In the genomic region with DNA sequence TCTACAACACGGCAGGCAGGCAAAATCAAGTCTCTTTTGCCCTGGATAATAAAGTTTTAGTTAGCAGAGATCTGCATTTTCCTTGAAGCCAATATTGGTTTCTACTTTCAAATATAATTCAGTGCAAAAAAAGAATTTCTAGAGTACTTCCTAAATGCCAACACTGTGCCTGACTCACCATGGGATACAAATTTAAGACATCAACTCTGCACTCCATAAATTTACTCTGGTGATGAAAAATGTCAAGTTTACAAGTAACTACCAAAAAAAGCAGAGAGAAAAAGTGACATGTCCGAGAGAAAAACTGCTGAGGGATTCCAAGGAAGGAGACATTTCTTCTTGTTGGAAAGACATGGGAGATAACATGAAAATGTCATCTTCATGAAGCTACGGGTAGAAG, we compare ENCODE assay signal across 15 cellular contexts.
DNase-seq lines count a peak whose midpoint lies in the region; ATAC-seq, FAIRE-seq and TF ChIP-seq lines count a peak whose summit lies in the region.
"Had no signal": no experiment of that assay in that cellular context is flagged by ENCODE, and none has a peak within 500 bp of the region (broad histone marks: within the 10 kb centered on the region; RNA-seq: fewer than 3 reads in every experiment).

No MANE protein-coding gene starts in this region.

- CTCF ChIA-PET in A673 (lab: Charles Lee) = no interaction called here

- H3K4me1 Mint-ChIP-seq in T-helper 2 cell treated with Interferon-gamma antibody and Interleukin-4, amounts not matched to agents 5 μg/mL and 100 μg/mL, for 36 hours (ENCODE audit: low read depth) = peaks cover 32% of the 10 kb centered on the region
- H3K4me1 Mint-ChIP-seq in activated naive CD8-positive, alpha-beta T cell treated with anti-CD3 and anti-CD28 coated beads for 36 hours = peaks cover 48% of the 10 kb centered on the region
- H3K4me1 Mint-ChIP-seq in nephron progenitor cell = no peaks in the 10 kb centered on the region

- ATAC-seq in GM21367 (IDR thresholded peaks at IDR 0.05; ENCODE audit: unreplicated experiment) = no peak

- TF ChIP-seq CTCF in nephron progenitor cell (IDR thresholded peaks at IDR 0.05) = no peak
- TF ChIP-seq CTCF in A673 (conservative IDR thresholded peaks at IDR 0.05; ENCODE audit: low read depth, low read length) = no peak

- H3K9me3 ChIP-seq in A673 (ENCODE audit: low read depth, low read length, poor library complexity, severe bottlenecking) = no peaks in the 10 kb centered on the region
- H3K9me3 ChIP-seq: breast epithelium, SJCRH30, thyroid gland had no signal

- no peak overlapping the region for H3K4me3 ChIP-seq in A673 (ENCODE audit: low read depth, low read length, poor library complexity, severe bottlenecking)
- H3K4me3 ChIP-seq: breast epithelium, SJCRH30, thyroid gland had no signal

- H3K27ac ChIP-seq in A673 (ENCODE audit: low read depth, low read length, poor library complexity, severe bottlenecking) = no peak overlapping the region
- H3K27ac ChIP-seq: breast epithelium, SJCRH30 had no signal

- no peaks in the 10 kb centered on the region for H3K27me3 ChIP-seq in A673 (replicated peaks; ENCODE audit: insufficient read depth, low read depth, low read length, poor library complexity)
- H3K27me3 ChIP-seq: breast epithelium, SJCRH30, thyroid gland had no signal

- H3K4me1 ChIP-seq in A673 (ENCODE audit: insufficient read depth, low read length, poor library complexity, severe bottlenecking) = peaks cover 13% of the 10 kb centered on the region
- H3K4me1 ChIP-seq: breast epithelium, SJCRH30, thyroid gland had no signal

- BruUV-seq in A673 (replicated peaks; lab: Mats Ljungman, UMichigan) = no TSS peak

- H3K36me3 Mint-ChIP-seq in T-helper 2 cell treated with Interferon-gamma antibody and Interleukin-4, amounts not matched to agents 5 μg/mL and 100 μg/mL, for 36 hours (ENCODE audit: low read depth) = peaks cover 32% of the 10 kb centered on the region
- H3K36me3 Mint-ChIP-seq in activated naive CD8-positive, alpha-beta T cell treated with anti-CD3 and anti-CD28 coated beads for 36 hours = peaks cover 38% of the 10 kb centered on the region
- peaks cover 16% of the 10 kb centered on the region for H3K36me3 Mint-ChIP-seq in nephron progenitor cell (ENCODE audit: low read depth)

- peak; percentile 36 for FAIRE-seq in H54 (lab: Jason Lieb, UNC)

- peaks cover under 1% of the 10 kb centered on the region for H3K36me3 ChIP-seq in A673 (ENCODE audit: insufficient read depth, low read length, poor library complexity, severe bottlenecking)
- H3K36me3 ChIP-seq: breast epithelium, thyroid gland had no signal

- intact Hi-C loops in A673 (cut with micrococcal nuclease; ENCODE audit: unreplicated experiment) = no loop called here

- POLR2A ChIA-PET in A673 (lab: Charles Lee; ENCODE audit: low non-redundant PET) = no interaction called here

- no peaks in the 10 kb centered on the region for H3K27me3 Mint-ChIP-seq in T-helper 2 cell treated with Interferon-gamma antibody and Interleukin-4, amounts not matched to agents 5 μg/mL and 100 μg/mL, for 36 hours (ENCODE audit: low read depth)
- H3K27me3 Mint-ChIP-seq in activated naive CD8-positive, alpha-beta T cell treated with anti-CD3 and anti-CD28 coated beads for 36 hours = no peaks in the 10 kb centered on the region
- H3K27me3 Mint-ChIP-seq in nephron progenitor cell (ENCODE audit: low read depth, poor library complexity) = no peaks in the 10 kb centered on the region

- H3K9me3 Mint-ChIP-seq in T-helper 2 cell treated with Interferon-gamma antibody and Interleukin-4, amounts not matched to agents 5 μg/mL and 100 μg/mL, for 36 hours = no peaks in the 10 kb centered on the region
- H3K9me3 Mint-ChIP-seq in activated naive CD8-positive, alpha-beta T cell treated with anti-CD3 and anti-CD28 coated beads for 36 hours = no peaks in the 10 kb centered on the region
- no peaks in the 10 kb centered on the region for H3K9me3 Mint-ChIP-seq in nephron progenitor cell

- TF ChIP-seq POLR2A in H54 (IDR thresholded peaks at IDR 0.05; ENCODE audit: low read depth, low read length) = no peak

- peak overlapping the region; percentile 84 for H3K4me3 Mint-ChIP-seq in T-helper 2 cell treated with Interferon-gamma antibody and Interleukin-4, amounts not matched to agents 5 μg/mL and 100 μg/mL, for 36 hours
- peak overlapping the region; percentile 1 for H3K4me3 Mint-ChIP-seq in activated naive CD8-positive, alpha-beta T cell treated with anti-CD3 and anti-CD28 coated beads for 36 hours
- H3K4me3 Mint-ChIP-seq in nephron progenitor cell = no peak overlapping the region

- no peak for DNase-seq in T-helper 2 cell treated with Interferon-gamma antibody and Interleukin-4, amounts not matched to agents 5 μg/mL and 100 μg/mL, for 36 hours (ENCODE audit: low spot score)
- DNase-seq in T-helper 2 cell (no peak), H54 (ENCODE audit: insufficient read length, low spot score) (no peak), nephron progenitor cell (no peak), activated gamma-delta T cell (lab: John Stamatoyannopoulos, UW) (no peak), A673 (ENCODE audit: low spot score) (no peak)
- DNase-seq in activated naive CD8-positive, alpha-beta T cell treated with anti-CD3 and anti-CD28 coated beads for 36 hours = no peak
- DNase-seq: 8988T; DMS 273 treated with DMSO at 0.1 percent for 48 hours; left colon; NK-92 treated with Interleukin-12 subunit alpha and Interleukin-12 subunit beta, amount 100 ng/mL, for 24 hours; SJCRH30; thyroid gland had no signal

- peak overlapping the region; percentile 52 for H3K27ac Mint-ChIP-seq in T-helper 2 cell treated with Interferon-gamma antibody and Interleukin-4, amounts not matched to agents 5 μg/mL and 100 μg/mL, for 36 hours
- peak overlapping the region; percentile 88 for H3K27ac Mint-ChIP-seq in activated naive CD8-positive, alpha-beta T cell treated with anti-CD3 and anti-CD28 coated beads for 36 hours
- H3K27ac Mint-ChIP-seq in nephron progenitor cell = peak overlapping the region; percentile 30

Comparison
In these comparisons a context has a peak if more than half of its experiments do, and no peak if none do; other contexts are left out.
1. H3K27ac Mint-ChIP-seq: peak in every context shown above with its lines; median percentile 88 in activated naive CD8-positive, alpha-beta T cell treated with anti-CD3 and anti-CD28 coated beads for 36 hours; 52 in T-helper 2 cell treated with Interferon-gamma antibody and Interleukin-4, amounts not matched to agents 5 μg/mL and 100 μg/mL, for 36 hours; 30 in nephron progenitor cell.